Comparison of ENCODE assay signal across 7 cellular contexts in genomic region chrX:103253608-103254007, GRCh38. TPM values are rescaled to one million over a fixed set of nuclear protein-coding genes. Genes with fewer than 3 reads are reported as not detected.
DNase-seq lines count a peak whose midpoint lies in the region.

No MANE protein-coding gene starts in this region.

- peaks cover 0 to 13% (median 7%) of the 10 kb centered on the region in 5 donors for H3K4me1 ChIP-seq in subcutaneous abdominal adipose tissue (ENCODE audit: control insufficient read depth in 5 of 5, insufficient read depth in 5 of 5, low read length in 5 of 5)

- H3K27me3 ChIP-seq in subcutaneous abdominal adipose tissue (ENCODE audit: control insufficient read depth in 5 of 5, insufficient read depth in 4 of 5, low read length in 5 of 5): peaks cover 0 to 13% (median 7%) of the 10 kb centered on the region in 5 donors

- H3K27ac Mint-ChIP-seq in IgD-negative memory B cell: peak overlapping the region in 1 of 3 donors; percentile 82
- H3K27ac Mint-ChIP-seq in immature natural killer cell: peak overlapping the region; percentile 90 to 98 (median 96)

- H3K27ac ChIP-seq in angular gyrus (ENCODE audit: low read depth, low read length): peak overlapping the region; percentile 88
- peak overlapping the region; percentile 58 for H3K27ac ChIP-seq in subcutaneous abdominal adipose tissue (ENCODE audit: low read depth, low read length)

- H3K9ac ChIP-seq in subcutaneous abdominal adipose tissue (ENCODE audit: low read length in 5 of 5): peak overlapping the region in 4 of 5 donors; percentile 12 to 64 (median 29)

- no peaks in the 10 kb centered on the region for H3K9me3 ChIP-seq in subcutaneous abdominal adipose tissue (ENCODE audit: control insufficient read depth in 5 of 5, low read length in 5 of 5)

- peak overlapping the region; percentile 70 to 86 (median 82) for H3K4me3 ChIP-seq in subcutaneous abdominal adipose tissue (ENCODE audit: low read depth in 1 of 5, low read length in 5 of 5)

- no peak for DNase-seq in immature natural killer cell
- DNase-seq in RPMI8226: no peak
- no peak for DNase-seq in stimulated activated CD8-positive, alpha-beta memory T cell treated with anti-CD3 and anti-CD28 coated beads, Interleukin-4, amount 100 ng/mL, for 48 hours
- DNase-seq in H4 (ENCODE audit: low spot score): no peak

- no peaks in the 10 kb centered on the region for H3K36me3 Mint-ChIP-seq in IgD-negative memory B cell
- no peaks in the 10 kb centered on the region for H3K36me3 Mint-ChIP-seq in immature natural killer cell

- H3K4me1 Mint-ChIP-seq in IgD-negative memory B cell: peaks cover 0 to 12% (median 11%) of the 10 kb centered on the region in 3 donors
- H3K4me1 Mint-ChIP-seq in immature natural killer cell: peaks cover 21 to 27% of the 10 kb centered on the region in 2 donors

- H3K27me3 Mint-ChIP-seq in IgD-negative memory B cell (no peaks in the 10 kb centered on the region), immature natural killer cell (ENCODE audit: low read depth in 3 of 3) (peaks cover 3 to 9% (median 8%) of the 10 kb centered on the region in 3 donors)

- H3K9me3 Mint-ChIP-seq in IgD-negative memory B cell: no peaks in the 10 kb centered on the region
- H3K9me3 Mint-ChIP-seq in immature natural killer cell: peaks cover 0 to 1% (median 0%) of the 10 kb centered on the region in 6 donors

- peak overlapping the region in 3 of 4 donors; percentile 51 to 94 (median 94) for H3K4me3 Mint-ChIP-seq in IgD-negative memory B cell
- H3K4me3 Mint-ChIP-seq in immature natural killer cell: peak overlapping the region; percentile 93 to 97 (median 94)

- peaks cover 0 to 5% (median 3%) of the 10 kb centered on the region in 5 donors for H3K36me3 ChIP-seq in subcutaneous abdominal adipose tissue (ENCODE audit: control insufficient read depth in 5 of 5, insufficient read depth in 5 of 5, low read length in 5 of 5)

RNA-seq across cellular contexts. Expression of gene TCEAL8, which starts 1.3 kb away (rescaled TPM):
- polyA plus RNA-seq in IgD-negative memory B cell (41.1 TPM), immature natural killer cell (100 to 1,000 TPM in 2 of 3 donors, 10 to 100 TPM in 1; 85.7 to 118 (median 105) TPM)
- total RNA-seq in H4 (2014; rRNA removed; shearing (Covaris generic)): 186 and 188 TPM in 2 replicates

RNA-seq across cellular contexts. Expression of gene TCEAL5, which starts 22.9 kb away (rescaled TPM):
- polyA plus RNA-seq in IgD-negative memory B cell: not detected
- not detected for polyA plus RNA-seq in immature natural killer cell
- total RNA-seq in H4 (2014; rRNA removed; shearing (Covaris generic)): not detected in 2 replicates

RNA-seq across cellular contexts. Expression of gene BEX4, which starts 38.7 kb away (rescaled TPM):
- polyA plus RNA-seq in IgD-negative memory B cell (29.5 TPM), immature natural killer cell (100 to 1,000 TPM in 1 of 3 donors, 10 to 100 TPM in 2; 74.6 to 123 (median 96.6) TPM)
- total RNA-seq in H4 (2014; rRNA removed; shearing (Covaris generic)): 0.27 and 0.68 TPM in 2 replicates

RNA-seq across cellular contexts. Expression of gene BEX2, which starts 57.2 kb away (rescaled TPM):
- 58.7 TPM for polyA plus RNA-seq in IgD-negative memory B cell
- 10 to 100 TPM; 37.5 to 59.6 (median 38.2) TPM for polyA plus RNA-seq in immature natural killer cell
- 17.6 and 19.2 TPM in 2 replicates for total RNA-seq in H4 (2014; rRNA removed; shearing (Covaris generic))
